1 cellular context compared by ENCODE assay signal in the genomic region with DNA sequence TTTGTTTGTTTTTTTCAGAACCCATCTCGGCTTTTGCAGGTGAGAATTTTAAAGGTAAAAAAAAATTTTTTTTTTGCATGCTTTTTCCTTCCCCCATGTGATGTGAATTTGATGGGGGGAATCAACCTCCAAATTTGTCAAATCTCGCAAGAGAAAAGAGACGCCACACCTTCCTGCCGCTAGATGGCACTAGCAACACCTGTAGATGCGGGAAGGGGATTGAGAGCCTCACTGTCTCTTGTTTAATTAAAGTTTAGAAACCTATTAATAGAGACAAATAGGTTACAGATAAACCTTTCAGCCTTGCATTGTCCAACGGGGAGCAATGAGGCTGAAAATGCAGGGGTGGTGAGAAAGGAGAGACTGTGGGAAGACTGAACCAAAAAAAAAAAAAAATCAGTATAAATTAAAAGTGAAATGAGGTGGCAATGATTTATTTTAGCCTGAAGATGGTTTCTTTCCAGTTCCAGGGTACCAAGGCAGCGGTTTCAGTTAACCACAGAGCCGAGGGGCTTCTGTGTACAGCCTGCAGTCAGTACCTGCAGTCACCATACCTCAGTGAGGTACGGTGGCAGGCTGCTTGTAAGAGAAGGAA.
TF ChIP-seq lines count a peak whose summit lies in the region.

No MANE protein-coding gene starts in this region.

TF ChIP-seq in HepG2, 621 proteins besides CTCF, POLR2A, EP300 and RAD21 (continued from another document):
- TF ChIP-seq CC2D1A (CRISPR knock-in tag; IDR thresholded peaks at IDR 0.05) (no peak), SMC3 (IDR thresholded peaks at IDR 0.05; ENCODE audit: low read length) (peak; percentile 81), STAG1 (CRISPR knock-in tag; IDR thresholded peaks at IDR 0.05) (peak; percentile 62), NFE2L1 (CRISPR knock-in tag; IDR thresholded peaks at IDR 0.05; ENCODE audit: borderline replicate concordance) (no peak), TOE1 (CRISPR knock-in tag; IDR thresholded peaks at IDR 0.05) (no peak), KDM5A (IDR thresholded peaks at IDR 0.05; ENCODE audit: borderline replicate concordance, low read length) (no peak), TEAD3 (CRISPR knock-in tag; optimal IDR thresholded peaks at IDR 0.05; ENCODE audit: borderline replicate concordance) (peak; percentile 52), XRCC5 (optimal IDR thresholded peaks at IDR 0.05; ENCODE audit: low read length) (peak; percentile 46)
